Comparison of ENCODE assay signal across 1 cellular context in genomic region chr15:84734794-84735479, GRCh38.
TF ChIP-seq lines count a peak whose summit lies in the region.

No MANE protein-coding gene starts in this region.

TF ChIP-seq in K562, 482 proteins besides CTCF, POLR2A, EP300 and RAD21 (continued from another document and continues in another):
- TF ChIP-seq CHD7 (IDR thresholded peaks at IDR 0.05; ENCODE audit: low read depth, low read length) = no peak
- no peak for TF ChIP-seq EWSR1 (IDR thresholded peaks at IDR 0.05; ENCODE audit: borderline replicate concordance, low read depth, partially characterized antibody)
- peak; percentile 78 to 95 for TF ChIP-seq TEAD1 (CRISPR knock-in tag; IDR thresholded peaks at IDR 0.05)
- TF ChIP-seq EHMT2 (IDR thresholded peaks at IDR 0.05) = peak; percentile 79
- TF ChIP-seq MTA2 (IDR thresholded peaks at IDR 0.05; ENCODE audit: low read depth) = peak; percentile 52
- 0 out of 2 replicates have a peak, but pooled peaks have one; percentile 10 for TF ChIP-seq ZNF175 (CRISPR knock-in tag; IDR thresholded peaks at IDR 0.05; ENCODE audit: low read depth)
- no peak for TF ChIP-seq ZKSCAN8 (CRISPR knock-in tag; IDR thresholded peaks at IDR 0.05)
- peak in 1 of 2 experiments; percentile 38; a peak in 1 of 4 replicates for TF ChIP-seq ZNF639 (CRISPR knock-in tag; conservative IDR thresholded peaks at IDR 0.05 in 1 of 2, IDR thresholded peaks at IDR 0.05 in 1 of 2)
- TF ChIP-seq ETV6 (IDR thresholded peaks at IDR 0.05; ENCODE audit: borderline replicate concordance in 1 of 2, low read depth in 2 of 2, low read length in 1 of 2) = peak; percentile 29 to 32; a peak in 2 of 4 replicates
- no peak for TF ChIP-seq ETV6 (CRISPR knock-in tag; IDR thresholded peaks at IDR 0.05; ENCODE audit: borderline replicate concordance)
- TF ChIP-seq SMARCC2 (IDR thresholded peaks at IDR 0.05; ENCODE audit: low read depth) = peak; percentile 73; the same call in 1 of the 2 replicates
- TF ChIP-seq USF2 (CRISPR knock-in tag; IDR thresholded peaks at IDR 0.05) = no peak
- no peak for TF ChIP-seq ZNF583 (CRISPR knock-in tag; IDR thresholded peaks at IDR 0.05)
- TF ChIP-seq ETV1 (tag; conservative IDR thresholded peaks at IDR 0.05; ENCODE audit: low read depth) = peak; percentile 81
- 0 out of 2 replicates have a peak, but pooled peaks have one; percentile 31 for TF ChIP-seq BRD4 (IDR thresholded peaks at IDR 0.05)
- no peak for TF ChIP-seq ZNF23 (CRISPR knock-in tag; IDR thresholded peaks at IDR 0.05)
- no peak for TF ChIP-seq SIX5 (IDR thresholded peaks at IDR 0.05; ENCODE audit: borderline replicate concordance in 1 of 2, insufficient read depth in 1 of 2, low read depth in 1 of 2, low read length in 2 of 2)
- TF ChIP-seq KLF10 (CRISPR knock-in tag; IDR thresholded peaks at IDR 0.05) = no peak
- TF ChIP-seq CXXC5 (CRISPR knock-in tag; IDR thresholded peaks at IDR 0.05) = peak; percentile 26; the same call in 1 of the 2 replicates
- no peak for TF ChIP-seq TCF7 (IDR thresholded peaks at IDR 0.05; ENCODE audit: borderline replicate concordance)
- TF ChIP-seq ESRRB (CRISPR knock-in tag; IDR thresholded peaks at IDR 0.05; ENCODE audit: borderline replicate concordance) = no peak
- TF ChIP-seq RAD51 (IDR thresholded peaks at IDR 0.05; ENCODE audit: borderline replicate concordance, low read depth) = peak; percentile 46; the same call in 1 of the 2 replicates
- TF ChIP-seq EP400 (IDR thresholded peaks at IDR 0.05) = peak; percentile 91
- no peak for TF ChIP-seq ZNF398 (CRISPR knock-in tag; IDR thresholded peaks at IDR 0.05)
- peak; percentile 90 for TF ChIP-seq MYC (IDR thresholded peaks at IDR 0.05; ENCODE audit: low read depth, low read length)
- no peak for TF ChIP-seq MYC (CRISPR knock-in tag; IDR thresholded peaks at IDR 0.05; ENCODE audit: borderline replicate concordance, low read depth)
- TF ChIP-seq MAFF (IDR thresholded peaks at IDR 0.05; ENCODE audit: low read length) = no peak
- peak; percentile 67; the same call in 1 of the 2 replicates for TF ChIP-seq PML (IDR thresholded peaks at IDR 0.05; ENCODE audit: low read length)
- TF ChIP-seq JUND (IDR thresholded peaks at IDR 0.05; ENCODE audit: borderline replicate concordance, low read depth, low read length) = peak; percentile 78
- peak; percentile 53; the same call in 1 of the 3 replicates for TF ChIP-seq JUND (tag; IDR thresholded peaks at IDR 0.05; ENCODE audit: borderline replicate concordance, low read depth, low read length)
- TF ChIP-seq SNRNP70 (optimal IDR thresholded peaks at IDR 0.05; ENCODE audit: low read depth, low read length) = no peak
- TF ChIP-seq PKNOX1 (IDR thresholded peaks at IDR 0.05) = peak; percentile 67
- TF ChIP-seq NR2C2 (CRISPR knock-in tag; IDR thresholded peaks at IDR 0.05) = no peak
- TF ChIP-seq NR2C2 (tag; IDR thresholded peaks at IDR 0.05) = peak; percentile 47; the same call in 1 of the 2 replicates
- TF ChIP-seq CEBPB (tag; IDR thresholded peaks at IDR 0.05) = peak; percentile 91
- peak; percentile 78 for TF ChIP-seq ATF3 (IDR thresholded peaks at IDR 0.05)
- TF ChIP-seq ATF3 (CRISPR knock-in tag; conservative IDR thresholded peaks at IDR 0.05) = no peak
- no peak for TF ChIP-seq E2F1 (CRISPR knock-in tag; IDR thresholded peaks at IDR 0.05)
- no peak for TF ChIP-seq ZNF79 (CRISPR knock-in tag; IDR thresholded peaks at IDR 0.05; ENCODE audit: low read depth)
- TF ChIP-seq ZEB2 (IDR thresholded peaks at IDR 0.05) = peak; percentile 94
- no peak; the same call in 1 of the 2 replicates for TF ChIP-seq FOSL1 (tag; conservative IDR thresholded peaks at IDR 0.05)
- TF ChIP-seq FOXK2 (conservative IDR thresholded peaks at IDR 0.05 in 1 of 2, IDR thresholded peaks at IDR 0.05 in 1 of 2; ENCODE audit: low read depth in 2 of 2) = peak in 1 of 2 experiments; percentile 87
- TF ChIP-seq CC2D1A (IDR thresholded peaks at IDR 0.05) = peak; percentile 80
- no peak for TF ChIP-seq ZNF589 (CRISPR knock-in tag; IDR thresholded peaks at IDR 0.05; ENCODE audit: low read depth)
- no peak for TF ChIP-seq PREB (CRISPR knock-in tag; IDR thresholded peaks at IDR 0.05)
- TF ChIP-seq RNF2 (IDR thresholded peaks at IDR 0.05) = peak; percentile 91
- TF ChIP-seq PHF8 (IDR thresholded peaks at IDR 0.05; ENCODE audit: borderline replicate concordance, low read length) = peak; percentile 52; the same call in 1 of the 2 replicates
